13 cellular contexts compared by ENCODE assay signal in genomic region chr3:14537590-14538450, GRCh38. TPM values are rescaled to one million over a fixed set of nuclear protein-coding genes. Genes with fewer than 3 reads are reported as not detected.
DNase-seq lines count a peak whose midpoint lies in the region; ATAC-seq and TF ChIP-seq lines count a peak whose summit lies in the region.
"Had no signal": no experiment of that assay in that cellular context is flagged by ENCODE, and none has a peak within 500 bp of the region (broad histone marks: within the 10 kb centered on the region; RNA-seq: fewer than 3 reads in every experiment).

No MANE protein-coding gene starts in this region.

- H3K4me3 ChIP-seq in NB4 (ENCODE audit: low read depth, low read length), result no peak overlapping the region
- H3K4me3 ChIP-seq: PC-9 had no signal

- H3K4me3 Mint-ChIP-seq in progenitor cell of endocrine pancreas (ENCODE audit: low read depth), result no peak overlapping the region
- H3K4me3 Mint-ChIP-seq: stimulated activated naive CD8-positive, alpha-beta T cell treated with anti-CD3 and anti-CD28 coated beads, Interleukin-15, Interleukin-2, amounts not matched to agents 100 ng/mL and 50 ng/mL, for 24 hours had no signal

- TF ChIP-seq POLR2A in NB4 (IDR thresholded peaks at IDR 0.05; ENCODE audit: extremely low read depth, insufficient read length) (no peak), erythroblast (IDR thresholded peaks at IDR 0.05; ENCODE audit: low read length) (no peak)

- no peak for ATAC-seq in esophagus mucosa

- TF ChIP-seq CTCF in NB4 (IDR thresholded peaks at IDR 0.05; ENCODE audit: low read depth, low read length) (no peak), progenitor cell of endocrine pancreas (IDR thresholded peaks at IDR 0.05; ENCODE audit: unreplicated experiment) (no peak)

- no peaks in the 10 kb centered on the region for H3K9me3 Mint-ChIP-seq in progenitor cell of endocrine pancreas (ENCODE audit: low read depth)
- H3K9me3 Mint-ChIP-seq: stimulated activated naive CD8-positive, alpha-beta T cell treated with anti-CD3 and anti-CD28 coated beads, Interleukin-15, Interleukin-2, amounts not matched to agents 100 ng/mL and 50 ng/mL, for 24 hours had no signal

- DNase-seq in NCI-H2227 (lab: John Stamatoyannopoulos, UW; ENCODE audit: unreplicated experiment), result peak; percentile 21
- no peak for DNase-seq in NCI-H2227 treated with DMSO at 0.1 percent for 48 hours (lab: John Stamatoyannopoulos, UW)
- DNase-seq in NB4 (ENCODE audit: low read depth), result peak; percentile 41
- DNase-seq in erythroblast (lab: John Stamatoyannopoulos, UW), result peak; percentile 10 to 39
- no peak for DNase-seq in progenitor cell of endocrine pancreas (ENCODE audit: low spot score, unreplicated experiment)
- DNase-seq in NCI-H187 (lab: John Stamatoyannopoulos, UW), result no peak
- no peak for DNase-seq in NCI-H1092 (lab: John Stamatoyannopoulos, UW)
- DNase-seq: 8988T, DMS53, NCI-H1930, PC-9 had no signal

- H3K36me3 Mint-ChIP-seq in progenitor cell of endocrine pancreas (ENCODE audit: insufficient read depth), result no peaks in the 10 kb centered on the region

- H3K4me1 Mint-ChIP-seq in progenitor cell of endocrine pancreas (ENCODE audit: low read depth), result no peaks in the 10 kb centered on the region

- H3K27me3 Mint-ChIP-seq in progenitor cell of endocrine pancreas, result no peaks in the 10 kb centered on the region

- peak overlapping the region; percentile 21 for H3K27ac Mint-ChIP-seq in progenitor cell of endocrine pancreas
- H3K27ac Mint-ChIP-seq: stimulated activated naive CD8-positive, alpha-beta T cell treated with anti-CD3 and anti-CD28 coated beads, Interleukin-15, Interleukin-2, amounts not matched to agents 100 ng/mL and 50 ng/mL, for 24 hours had no signal

RNA-seq across cellular contexts. Expression of gene GRIP2, which starts 2.3 kb away (rescaled TPM):
- total RNA-seq in progenitor cell of endocrine pancreas, result 11.2 and 11.6 TPM in 2 replicates
- 2.0 TPM for total RNA-seq in esophagus mucosa
- total RNA-seq: PC-9 had no signal

Comparison
In these comparisons a context has a peak if more than half of its experiments do, and no peak if none do; other contexts are left out.
1. DNase-seq: peak in NCI-H2227 (single experiment), NB4 (single experiment) and erythroblast (2 of 2); none in NCI-H2227 treated with DMSO at 0.1 percent for 48 hours (single experiment), progenitor cell of endocrine pancreas (single experiment), NCI-H187 (0 of 2) and NCI-H1092 (single experiment).